9 cellular contexts compared by ENCODE assay signal in the genomic region with DNA sequence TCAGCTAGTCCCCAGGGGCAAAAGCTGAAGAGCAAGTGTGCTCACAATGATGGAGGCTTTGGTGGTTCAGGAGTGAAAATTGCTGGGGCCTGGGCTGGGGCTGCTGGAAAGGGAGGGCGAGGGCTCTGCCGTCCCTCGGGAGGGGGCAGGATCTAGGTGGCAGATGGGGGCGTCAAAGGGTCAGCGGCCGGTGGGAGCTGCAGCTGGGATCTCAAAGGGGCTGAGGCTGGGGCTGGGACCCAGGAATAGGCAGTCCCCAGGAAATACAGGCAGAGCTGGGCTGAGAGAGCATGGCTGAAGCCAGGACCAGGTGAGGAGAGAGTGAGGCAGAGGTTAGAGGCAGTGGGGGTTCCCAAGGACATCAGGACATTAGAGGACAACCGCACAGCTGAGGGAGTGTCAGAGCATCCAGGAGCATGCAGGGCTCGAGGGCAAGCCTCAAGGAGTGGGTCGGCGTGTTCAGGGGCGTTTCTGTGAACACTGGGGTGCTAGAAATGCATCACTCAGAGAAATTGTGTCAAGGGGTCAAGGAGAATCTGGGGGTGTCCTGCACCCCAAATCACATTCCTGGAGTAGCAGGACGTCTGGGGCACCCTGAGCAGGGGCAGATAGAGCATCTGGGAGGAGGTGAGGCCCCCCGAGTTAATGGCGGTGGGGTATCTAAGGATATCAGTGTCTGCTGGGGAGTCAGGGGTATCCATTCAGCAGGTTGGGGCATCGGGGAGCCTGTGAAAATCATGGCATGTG. TPM values are rescaled to one million over a fixed set of nuclear protein-coding genes. Genes with fewer than 3 reads are reported as not detected.
DNase-seq lines count a peak whose midpoint lies in the region; ATAC-seq and TF ChIP-seq lines count a peak whose summit lies in the region.
"Had no signal": no experiment of that assay in that cellular context is flagged by ENCODE, and none has a peak within 500 bp of the region (broad histone marks: within the 10 kb centered on the region; RNA-seq: fewer than 3 reads in every experiment).

No MANE protein-coding gene starts in this region.

- H3K9me3 Mint-ChIP-seq in CD4-positive, alpha-beta T cell = no peaks in the 10 kb centered on the region

- TF ChIP-seq EP300 in ovary (IDR thresholded peaks at IDR 0.05) = no peak

- no peaks in the 10 kb centered on the region for H3K27me3 ChIP-seq in CD4-positive, alpha-beta T cell (ENCODE audit: control insufficient read depth, insufficient read depth, low read length)
- H3K27me3 ChIP-seq in Panc1 (ENCODE audit: control insufficient read depth, insufficient read depth, low read length) = no peaks in the 10 kb centered on the region
- H3K27me3 ChIP-seq in ovary = no peaks in the 10 kb centered on the region

- DNase-seq in CD4-positive, alpha-beta T cell = no peak
- DNase-seq in Panc1 (ENCODE audit: low read depth, low spot score) (no peak), epithelial cell of esophagus (ENCODE audit: low read depth) (no peak), ovary (peak in 1 of 5 donors; percentile 45), NCI-H2171 (lab: John Stamatoyannopoulos, UW) (no peak), cortex of kidney (lab: John Stamatoyannopoulos, UW) (no peak)
- DNase-seq in activated CD4-positive, CD25-positive, alpha-beta regulatory T cell treated with anti-CD3 and anti-CD28 coated beads, Interleukin-2, amount 50 U/mL, for 72 hours = no peak
- no peak for DNase-seq in NK-92 treated with Interleukin-12 subunit alpha and Interleukin-12 subunit beta, amount 100 ng/mL, for 24 hours (lab: John Stamatoyannopoulos, UW)

- no TSS peak for BruUV-seq in Panc1 (replicated peaks; lab: Mats Ljungman, UMichigan)

- H3K36me3 Mint-ChIP-seq in CD4-positive, alpha-beta T cell (ENCODE audit: low read depth) = peaks cover 7% of the 10 kb centered on the region

- no peak for TF ChIP-seq POLR2A in ovary (IDR thresholded peaks at IDR 0.05)

- peak overlapping the region; percentile 44 for H3K27ac Mint-ChIP-seq in CD4-positive, alpha-beta T cell

- ATAC-seq in CD4-positive, alpha-beta T cell (ENCODE audit: poor library complexity) = no peak
- ATAC-seq in Panc1 = no peak
- ATAC-seq: K562 had no signal

- CTCF ChIA-PET in CD4-positive, alpha-beta T cell (lab: Charles Lee) = no interaction called here
- CTCF ChIA-PET in Panc1 (lab: Charles Lee) = no interaction called here

- H3K4me1 Mint-ChIP-seq in CD4-positive, alpha-beta T cell (ENCODE audit: low read depth) = peaks cover 32% of the 10 kb centered on the region

- WGBS in ovary, 3 donors = 38 to 49% (median 40%) methylated on average over 15 of the region's 15 CpGs

- no peaks in the 10 kb centered on the region for H3K27me3 Mint-ChIP-seq in CD4-positive, alpha-beta T cell

- H3K27ac ChIP-seq in CD4-positive, alpha-beta T cell (ENCODE audit: low read depth, low read length) = no peak overlapping the region
- peak overlapping the region; percentile 62 for H3K27ac ChIP-seq in Panc1 (ENCODE audit: low read length)
- H3K27ac ChIP-seq in ovary = peak overlapping the region; percentile 27 to 50

- no peaks in the 10 kb centered on the region for H3K9me3 ChIP-seq in CD4-positive, alpha-beta T cell (ENCODE audit: control insufficient read depth, low read length)
- H3K9me3 ChIP-seq in Panc1 (ENCODE audit: control insufficient read depth, insufficient read depth, low read depth, low read length) = no peaks in the 10 kb centered on the region
- no peaks in the 10 kb centered on the region for H3K9me3 ChIP-seq in ovary

- H3K4me3 ChIP-seq in Panc1 (ENCODE audit: low read depth in 2 of 2, low read length in 2 of 2) (peak overlapping the region; percentile 46 to 64), epithelial cell of esophagus (ENCODE audit: low read length) (peak overlapping the region; percentile 56), ovary (peak overlapping the region; percentile 29)
- H3K4me3 ChIP-seq: K562 had no signal

- in situ Hi-C loops in Panc1 (cut with HindIII; ENCODE audit: low pct_unique_long_range_greater_than_20kb, low sequenced_read_pairs) = no loop called here

- POLR2A ChIA-PET in CD4-positive, alpha-beta T cell (lab: Charles Lee) = interaction anchor here (2.9 kb wide), 1 partner anchor 14 kb away, joined by 13 read pairs; the partner anchor contains the start of gene SDHAF1
- POLR2A ChIA-PET in Panc1 (lab: Charles Lee) = no interaction called here

- H3K4me1 ChIP-seq in Panc1 (ENCODE audit: control insufficient read depth, insufficient read depth, low read length) = peaks cover 19% of the 10 kb centered on the region
- peaks cover 4% of the 10 kb centered on the region for H3K4me1 ChIP-seq in ovary (ENCODE audit: insufficient read depth)

- intact Hi-C loops in CD4-positive, alpha-beta T cell (cut with DNase I, micrococcal nuclease) = loop anchor here in 1 of 2 experiments (5.0 kb wide), 1 partner anchor 53 kb away; no protein-coding TSS in a partner anchor
- intact Hi-C loops in Panc1 (cut with micrococcal nuclease; ENCODE audit: unreplicated experiment) = no loop called here
- intact Hi-C loops in ovary (cut with DNase I) = loop anchor here in 1 of 4 donors (10.0 kb wide), 1 partner anchor 45 kb away; the partner anchor contains the start of genes THAP8 and WDR62

- H3K4me3 Mint-ChIP-seq in CD4-positive, alpha-beta T cell = peak overlapping the region; percentile 63

- no peak for TF ChIP-seq CTCF in CD4-positive, alpha-beta T cell (IDR thresholded peaks at IDR 0.05)
- TF ChIP-seq CTCF in Panc1 (IDR thresholded peaks at IDR 0.05) (no peak), epithelial cell of esophagus (IDR thresholded peaks at IDR 0.05; ENCODE audit: insufficient read depth, low read depth, low read length, missing control alignments) (no peak), ovary (IDR thresholded peaks at IDR 0.05) (no peak)

- H3K36me3 ChIP-seq in Panc1 (ENCODE audit: control insufficient read depth, insufficient read depth, low read length) (no peaks in the 10 kb centered on the region), ovary (no peaks in the 10 kb centered on the region)

RNA-seq across cellular contexts. Expression of gene SYNE4, which starts 1.2 kb away (rescaled TPM):
- 1 to 10 TPM; 1.6 TPM for total RNA-seq in CD4-positive, alpha-beta T cell
- total RNA-seq in Panc1 (2021; ENCODE audit: unreplicated experiment) = 1.1 TPM
- 0.68 TPM for polyA plus RNA-seq in Panc1 (2012; ENCODE audit: insufficient read length)
- 1 to 10 TPM in 4 of 7 donors, under 1 TPM in 3; 0.43 to 2.6 (median 1.7) TPM for total RNA-seq in ovary
- under 1 TPM; 0.37 to 0.48 TPM for polyA plus RNA-seq in ovary

RNA-seq across cellular contexts. Expression of gene ALKBH6, which starts 4.2 kb away (rescaled TPM):
- total RNA-seq in CD4-positive, alpha-beta T cell = 10 to 100 TPM; 38.1 to 41.8 TPM
- 44.8 TPM for total RNA-seq in Panc1 (2021; ENCODE audit: unreplicated experiment)
- polyA plus RNA-seq in Panc1 (2012; ENCODE audit: insufficient read length) = 50.3 TPM
- 10 to 100 TPM; 12.7 to 25.5 (median 18.6) TPM for total RNA-seq in ovary
- polyA plus RNA-seq in ovary = 10 to 100 TPM; 17.7 to 18.3 TPM

RNA-seq across cellular contexts. Expression of gene SDHAF1, which starts 14.8 kb away (rescaled TPM):
- 1 to 10 TPM; 4.3 to 5.4 TPM for total RNA-seq in CD4-positive, alpha-beta T cell
- total RNA-seq in Panc1 (2021; ENCODE audit: unreplicated experiment) = 19.0 TPM
- 15.1 TPM for polyA plus RNA-seq in Panc1 (2012; ENCODE audit: insufficient read length)
- 10 to 100 TPM; 17.0 to 78.6 (median 20.2) TPM for total RNA-seq in ovary
- polyA plus RNA-seq in ovary = 10 to 100 TPM; 11.2 to 21.6 TPM

RNA-seq across cellular contexts. Expression of gene CLIP3, which starts 22.9 kb away (rescaled TPM):
- total RNA-seq in CD4-positive, alpha-beta T cell = under 1 TPM; 0.47 to 0.85 TPM
- total RNA-seq in Panc1 (2021; ENCODE audit: unreplicated experiment) (4.7 TPM), ovary (10 to 100 TPM; 16.1 to 82.5 (median 54.9) TPM)
- 10.6 TPM for polyA plus RNA-seq in Panc1 (2012; ENCODE audit: insufficient read length)
- polyA plus RNA-seq in ovary = 10 to 100 TPM; 34.3 to 91.3 TPM

RNA-seq across cellular contexts. Expression of gene THAP8, which starts 44.3 kb away (rescaled TPM):
- total RNA-seq in CD4-positive, alpha-beta T cell = under 1 TPM; 0.38 to 0.53 TPM
- 9.6 TPM for total RNA-seq in Panc1 (2021; ENCODE audit: unreplicated experiment)
- 22.0 TPM for polyA plus RNA-seq in Panc1 (2012; ENCODE audit: insufficient read length)
- total RNA-seq in ovary = 1 to 10 TPM; 5.3 to 7.9 (median 6.5) TPM
- polyA plus RNA-seq in ovary = 1 to 10 TPM; 1.9 to 5.9 TPM
